Comparison of ENCODE assay signal across 9 cellular contexts in the genomic region with DNA sequence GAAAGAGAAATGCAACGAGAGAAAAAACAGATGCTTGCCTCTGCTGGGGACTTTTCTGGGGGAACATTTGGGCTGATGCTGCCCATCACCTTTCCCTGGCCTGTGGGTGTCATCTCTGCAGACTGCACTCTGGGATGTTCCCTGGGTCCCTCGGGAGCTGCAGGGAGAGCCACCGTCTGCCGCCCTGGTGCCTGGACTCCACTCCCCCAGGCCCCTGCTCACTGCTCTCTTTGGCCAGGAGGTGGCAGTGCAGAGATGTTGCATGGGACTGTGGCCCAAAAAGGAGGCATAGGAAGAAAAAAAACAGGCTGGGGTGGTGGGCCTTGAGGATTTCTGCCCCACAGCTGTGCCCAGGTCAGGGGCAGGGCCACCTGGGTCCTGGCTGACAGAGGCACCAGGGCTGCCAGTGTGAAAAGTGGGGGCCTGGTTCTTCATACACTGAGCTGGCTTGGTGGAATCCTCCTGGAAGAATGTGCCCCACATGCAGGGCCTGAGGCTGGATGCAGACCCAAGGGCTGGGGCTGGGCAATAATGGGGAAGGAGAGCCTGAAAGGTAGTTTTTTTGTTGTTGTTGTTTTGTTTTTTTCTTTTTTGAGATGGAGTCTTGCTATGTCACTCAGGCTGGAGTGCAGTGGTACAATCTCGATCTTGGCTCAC.
DNase-seq lines count a peak whose midpoint lies in the region; ATAC-seq and TF ChIP-seq lines count a peak whose summit lies in the region.
"Had no signal": no experiment of that assay in that cellular context is flagged by ENCODE, and none has a peak within 500 bp of the region (broad histone marks: within the 10 kb centered on the region; RNA-seq: fewer than 3 reads in every experiment).

No MANE protein-coding gene starts in this region.

- H3K4me3 ChIP-seq in LNCaP clone FGC (ENCODE audit: low read depth, low read length) (no peak overlapping the region), foreskin fibroblast (ENCODE audit: low read depth in 1 of 2, low read length in 2 of 2) (no peak overlapping the region)
- H3K4me3 ChIP-seq: skin epidermis had no signal

- peak; percentile 78 for TF ChIP-seq CTCF in LNCaP clone FGC (IDR thresholded peaks at IDR 0.05; ENCODE audit: control insufficient read depth, extremely low read depth, insufficient read depth)
- peak; percentile 90 for TF ChIP-seq CTCF in foreskin fibroblast (IDR thresholded peaks at IDR 0.05; ENCODE audit: low read depth, low read length)

- DNase-seq in ELF-1 (ENCODE audit: low read depth, low spot score): peak; percentile 82
- no peak for DNase-seq in LNCaP clone FGC (ENCODE audit: low read depth)
- peak; percentile 49 to 59 for DNase-seq in activated CD4-positive, alpha-beta T cell treated with anti-CD3 and anti-CD28 coated beads, Interleukin-2, amount 50 U/mL, for 48 hours
- peak; percentile 19 to 71 for DNase-seq in foreskin fibroblast
- peak; percentile 72 for DNase-seq in retina
- no peak for DNase-seq in NCI-H1436 (lab: John Stamatoyannopoulos, UW)

- ATAC-seq in GM21526 (IDR thresholded peaks at IDR 0.05; ENCODE audit: low FRiP score, unreplicated experiment) (peak; percentile 64), GM19395 (IDR thresholded peaks at IDR 0.05; ENCODE audit: unreplicated experiment) (no peak)

Comparison
In these comparisons a context has a peak if more than half of its experiments do, and no peak if none do; other contexts are left out.
1. DNase-seq: peak in ELF-1 (single experiment), activated CD4-positive, alpha-beta T cell treated with anti-CD3 and anti-CD28 coated beads, Interleukin-2, amount 50 U/mL, for 48 hours (2 of 2), foreskin fibroblast (2 of 2) and retina (single experiment); none in LNCaP clone FGC (single experiment) and NCI-H1436 (single experiment).